ENCODE assay signal across 8 cellular contexts in genomic region chr5:173451031-173451430, GRCh38.
DNase-seq lines count a peak whose midpoint lies in the region; TF ChIP-seq lines count a peak whose summit lies in the region.

No MANE protein-coding gene starts in this region.

- 63 to 70% methylated on average over 5 of the region's 5 CpGs for WGBS in tibial nerve, 2 donors
- WGBS in sigmoid colon, 2 donors = 62 to 67% methylated on average over 5 of the region's 5 CpGs

- DNase-seq in stimulated activated CD4-positive, alpha-beta T cell treated with anti-CD3 and anti-CD28 coated beads, Interleukin-15, amount 100 ng/mL, for 24 hours = peak; percentile 14
- DNase-seq in stimulated activated CD4-positive, alpha-beta T cell treated with anti-CD3 and anti-CD28 coated beads, Interleukin-2, amount 100 ng/mL, for 48 hours = no peak
- no peak for DNase-seq in MM.1S
- peak; percentile 19 to 50 for DNase-seq in erythroblast (lab: John Stamatoyannopoulos, UW)
- DNase-seq in tibial nerve (ENCODE audit: low spot score in 2 of 2) = no peak
- DNase-seq in activated T-cell treated with anti-CD3 and anti-CD28 coated beads, Interleukin-2, amount 50 U/mL, for 24 hours = no peak
- no peak for DNase-seq in sigmoid colon
- DNase-seq in activated naive CD4-positive, alpha-beta T cell treated with anti-CD3 and anti-CD28 coated beads, Interleukin-2, amount 50 U/mL, for 16 hours = no peak

- H3K79me2 ChIP-seq in MM.1S (ENCODE audit: low read length) = no peaks in the 10 kb centered on the region

- H3K4me3 ChIP-seq in MM.1S (ENCODE audit: low read length) (no peak overlapping the region), tibial nerve (no peak overlapping the region), sigmoid colon (no peak overlapping the region)

- no peaks in the 10 kb centered on the region for H3K9me2 ChIP-seq in MM.1S (replicated peaks; ENCODE audit: insufficient read depth, low read length)

- H3K4me1 ChIP-seq in MM.1S (ENCODE audit: low read length) = no peaks in the 10 kb centered on the region
- no peaks in the 10 kb centered on the region for H3K4me1 ChIP-seq in tibial nerve
- H3K4me1 ChIP-seq in sigmoid colon = peaks cover 0 to 7% (median 0%) of the 10 kb centered on the region in 4 donors

- no peaks in the 10 kb centered on the region for H3F3A ChIP-seq in MM.1S (ENCODE audit: insufficient read depth, low read length)

- H3K4me1 Mint-ChIP-seq in activated T-cell treated with anti-CD3 and anti-CD28 coated beads, Interleukin-2, amount 50 U/mL, for 24 hours (ENCODE audit: low read depth) = no peaks in the 10 kb centered on the region

- H3K36me3 ChIP-seq in MM.1S (replicated peaks; ENCODE audit: insufficient read depth, low read length) = no peaks in the 10 kb centered on the region
- no peaks in the 10 kb centered on the region for H3K36me3 ChIP-seq in tibial nerve
- no peaks in the 10 kb centered on the region for H3K36me3 ChIP-seq in sigmoid colon

- TF ChIP-seq CTCF in MM.1S (IDR thresholded peaks at IDR 0.05; ENCODE audit: low read length) (peak; percentile 55), tibial nerve (IDR thresholded peaks at IDR 0.05) (peak in 4 of 5 experiments; percentile 5 to 20 (median 12)), sigmoid colon (IDR thresholded peaks at IDR 0.05) (peak in 2 of 4 experiments; percentile 35 to 46)

- no peaks in the 10 kb centered on the region for H3K36me3 Mint-ChIP-seq in activated T-cell treated with anti-CD3 and anti-CD28 coated beads, Interleukin-2, amount 50 U/mL, for 24 hours (ENCODE audit: low read depth)

- H3K4me2 ChIP-seq in MM.1S (ENCODE audit: low read depth, low read length) = no peak overlapping the region

- H3K27me3 Mint-ChIP-seq in activated T-cell treated with anti-CD3 and anti-CD28 coated beads, Interleukin-2, amount 50 U/mL, for 24 hours = no peaks in the 10 kb centered on the region

- no peaks in the 10 kb centered on the region for H4K20me1 ChIP-seq in MM.1S (ENCODE audit: insufficient read depth, low read length)

- H2AFZ ChIP-seq in MM.1S (ENCODE audit: low read length) = no peak overlapping the region

- no peaks in the 10 kb centered on the region for H3K9me3 ChIP-seq in MM.1S (replicated peaks; ENCODE audit: insufficient read depth, low read length)
- no peaks in the 10 kb centered on the region for H3K9me3 ChIP-seq in tibial nerve
- no peaks in the 10 kb centered on the region for H3K9me3 ChIP-seq in sigmoid colon

- H3K27me3 ChIP-seq in MM.1S (replicated peaks; ENCODE audit: insufficient read depth, low read length) (no peaks in the 10 kb centered on the region), tibial nerve (no peaks in the 10 kb centered on the region), sigmoid colon (no peaks in the 10 kb centered on the region)

- no peak for TF ChIP-seq POLR2A in erythroblast (IDR thresholded peaks at IDR 0.05; ENCODE audit: low read length)
- TF ChIP-seq POLR2A in tibial nerve (IDR thresholded peaks at IDR 0.05) = no peak
- no peak for TF ChIP-seq POLR2A in sigmoid colon (IDR thresholded peaks at IDR 0.05)

- H3K9ac ChIP-seq in MM.1S (ENCODE audit: low read length) = no peak overlapping the region

- H3K27ac ChIP-seq in MM.1S (ENCODE audit: low read length) (no peak overlapping the region), tibial nerve (no peak overlapping the region), sigmoid colon (no peak overlapping the region)

- intact Hi-C loops in sigmoid colon (cut with DNase I) = no loop called here

- TF ChIP-seq EP300 in tibial nerve (IDR thresholded peaks at IDR 0.05) (no peak), sigmoid colon (IDR thresholded peaks at IDR 0.05) (no peak)

- no peaks in the 10 kb centered on the region for H3K9me3 Mint-ChIP-seq in activated T-cell treated with anti-CD3 and anti-CD28 coated beads, Interleukin-2, amount 50 U/mL, for 24 hours

- no peak overlapping the region for H3K4me3 Mint-ChIP-seq in activated T-cell treated with anti-CD3 and anti-CD28 coated beads, Interleukin-2, amount 50 U/mL, for 24 hours

- no peak overlapping the region for H3K27ac Mint-ChIP-seq in activated T-cell treated with anti-CD3 and anti-CD28 coated beads, Interleukin-2, amount 50 U/mL, for 24 hours

Comparison
In these comparisons a context has a peak if more than half of its experiments do, and no peak if none do; other contexts are left out.
1. DNase-seq: peak in stimulated activated CD4-positive, alpha-beta T cell treated with anti-CD3 and anti-CD28 coated beads, Interleukin-15, amount 100 ng/mL, for 24 hours (single experiment) and erythroblast (2 of 2); none in stimulated activated CD4-positive, alpha-beta T cell treated with anti-CD3 and anti-CD28 coated beads, Interleukin-2, amount 100 ng/mL, for 48 hours (0 of 2), MM.1S (single experiment), tibial nerve (0 of 2), activated T-cell treated with anti-CD3 and anti-CD28 coated beads, Interleukin-2, amount 50 U/mL, for 24 hours (single experiment), sigmoid colon (single experiment) and activated naive CD4-positive, alpha-beta T cell treated with anti-CD3 and anti-CD28 coated beads, Interleukin-2, amount 50 U/mL, for 16 hours (single experiment).